17 cellular contexts compared by ENCODE assay signal in the genomic region with DNA sequence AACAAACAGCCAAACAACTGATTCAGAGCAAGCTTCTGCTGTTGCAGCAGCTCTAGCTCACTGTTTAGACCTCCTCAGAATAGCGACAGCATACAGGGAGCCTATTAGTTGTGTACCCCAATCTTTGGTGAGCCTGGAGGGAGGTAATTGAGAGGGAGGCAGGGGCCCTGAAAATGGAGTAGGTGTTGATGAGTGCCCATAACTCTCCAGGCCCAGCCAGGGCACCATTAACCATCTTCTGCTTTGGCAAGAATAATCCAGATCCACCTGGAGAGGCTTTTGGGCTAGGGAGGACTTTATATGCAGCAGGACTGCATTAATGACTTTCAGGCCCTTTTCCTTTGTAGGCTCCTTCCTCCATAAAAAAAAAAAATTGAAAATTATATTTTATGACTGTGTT. TPM values are rescaled to one million over a fixed set of nuclear protein-coding genes. Genes with fewer than 3 reads are reported as not detected.
A peak's percentile ranks its signal among the peaks of the same experiment; 100 is the strongest.
DNase-seq lines count a peak whose midpoint lies in the region; ATAC-seq, FAIRE-seq and TF ChIP-seq lines count a peak whose summit lies in the region.
"Had no signal": no experiment of that assay in that cellular context is flagged by ENCODE, and none has a peak within 500 bp of the region (broad histone marks: within the 10 kb centered on the region; RNA-seq: fewer than 3 reads in every experiment).

No MANE protein-coding gene starts in this region.

- 88% methylated on average over 1 of the region's 1 CpG; no CpG with 5 or more reads in 1 of the 2 experiments for WGBS in H1 (ENCODE audit: extremely low coverage in 1 of 2, insufficient coverage in 1 of 2, insufficient read length in 1 of 2, insufficient replicate concordance in 2 of 2, low coverage in 1 of 2, low lambda C conversion rate in 2 of 2, missing lambda C conversion rate in 1 of 2), 2 experiments

- no peaks in the 10 kb centered on the region for H3K9me3 Mint-ChIP-seq in endothelial cell (ENCODE audit: unreplicated experiment)

- CTCF ChIA-PET in H1 (lab: Charles Lee; ENCODE audit: partially characterized antibody) = interaction anchor here (0.6 to 1.8 kb wide), 4 partner anchors 10 to 1141 kb away, joined by 3 to 8 read pairs (median 4); partner anchors contain the start of gene PLCL2

- H3K79me1 ChIP-seq in H1 (ENCODE audit: low read depth, low read length) = no peaks in the 10 kb centered on the region

- H3K4me2 ChIP-seq in H1 (ENCODE audit: insufficient read depth in 1 of 2, low read depth in 2 of 2, low read length in 2 of 2) = no peak overlapping the region

- peak overlapping the region; percentile 15 for H4K91ac ChIP-seq in H1 (replicated peaks; ENCODE audit: insufficient read length, low read length)

- TF ChIP-seq CTCF in right atrium auricular region (IDR thresholded peaks at IDR 0.05) (no peak), H1 (IDR thresholded peaks at IDR 0.05; ENCODE audit: control extremely low read depth in 1 of 3, insufficient read depth in 1 of 3, low read depth in 1 of 3, low read length in 3 of 3) (no peak), endothelial cell (IDR thresholded peaks at IDR 0.05; ENCODE audit: unreplicated experiment) (no peak)

- H4K8ac ChIP-seq in H1 (ENCODE audit: extremely low read depth, insufficient read depth, low read length) = no peak overlapping the region

- no peaks in the 10 kb centered on the region for H3K36me3 ChIP-seq in right atrium auricular region
- no peaks in the 10 kb centered on the region for H3K36me3 ChIP-seq in H1 (ENCODE audit: control insufficient read depth in 2 of 4, insufficient read depth in 4 of 4, low read length in 3 of 4)
- H3K36me3 ChIP-seq: transverse colon had no signal

- H3K36me3 Mint-ChIP-seq in endothelial cell (ENCODE audit: low read depth, unreplicated experiment) = no peaks in the 10 kb centered on the region

- peaks cover 0 to 38% of the 10 kb centered on the region in 2 experiments; a peak in 3 of 4 replicates for H3K79me2 ChIP-seq in H1 (ENCODE audit: control insufficient read depth in 1 of 2, insufficient read depth in 2 of 2, low read length in 2 of 2)

- POLR2A ChIA-PET in H1 (lab: Charles Lee; ENCODE audit: partially characterized antibody) = interaction anchor here (0.7 kb wide), 1 partner anchor 96 kb away, joined by 3 read pairs; no protein-coding TSS in a partner anchor

- no peak for ATAC-seq in left ventricle myocardium superior

- TF ChIP-seq POLR2A in H1 (IDR thresholded peaks at IDR 0.05; ENCODE audit: control extremely low read depth in 1 of 2, low read depth in 2 of 2, low read length in 2 of 2) = no peak

- H3K18ac ChIP-seq in H1 (ENCODE audit: extremely low read depth, low read length) = no peak overlapping the region

- no peak overlapping the region for H3K4me3 ChIP-seq in right atrium auricular region
- H3K4me3 ChIP-seq in H1 (ENCODE audit: extremely low read depth in 1 of 4, insufficient read depth in 2 of 4, low read depth in 3 of 4, low read length in 4 of 4) = no peak overlapping the region
- H3K4me3 ChIP-seq: transverse colon had no signal

- H3K27me3 ChIP-seq in right atrium auricular region (no peaks in the 10 kb centered on the region), H1 (replicated peaks in 1 of 4; ENCODE audit: control insufficient read depth in 3 of 4, extremely low read depth in 1 of 4, insufficient read depth in 3 of 4, low read length in 3 of 4) (no peaks in the 10 kb centered on the region)
- H3K27me3 ChIP-seq: transverse colon had no signal

- H3K4ac ChIP-seq in H1 (replicated peaks; ENCODE audit: insufficient read length, low read depth, low read length) = no peak overlapping the region

- peaks cover 3% of the 10 kb centered on the region for H3K27me3 Mint-ChIP-seq in endothelial cell (ENCODE audit: unreplicated experiment)

- H4K20me1 ChIP-seq in H1 (replicated peaks in 1 of 2; ENCODE audit: control insufficient read depth in 1 of 2, insufficient read depth in 2 of 2, low read length in 2 of 2) = no peaks in the 10 kb centered on the region

- no peak overlapping the region for H2BK20ac ChIP-seq in H1 (ENCODE audit: low read length)

- H2AK5ac ChIP-seq in H1 (ENCODE audit: low read depth, low read length) = no peak overlapping the region

- FAIRE-seq in H1 (lab: Jason Lieb, UNC) = no peak
- FAIRE-seq: bronchial epithelial cell had no signal

- no peak overlapping the region for H3K14ac ChIP-seq in H1 (ENCODE audit: insufficient read length)

- no peak overlapping the region for H3K9ac ChIP-seq in H1 (replicated peaks in 1 of 4; ENCODE audit: extremely low read depth in 1 of 4, low read depth in 3 of 4, low read length in 3 of 4)

- no peak overlapping the region for H3K27ac Mint-ChIP-seq in endothelial cell (ENCODE audit: unreplicated experiment)

- no peak overlapping the region for H2BK15ac ChIP-seq in H1 (ENCODE audit: low read length)

- DNase-seq in NCI-H1105 treated with DMSO at 0.1 percent for 48 hours (lab: John Stamatoyannopoulos, UW) = peak; percentile 5
- no peak for DNase-seq in NCI-H1105 (lab: John Stamatoyannopoulos, UW)
- no peak for DNase-seq in right atrium auricular region (ENCODE audit: low spot score)
- no peak for DNase-seq in left ventricle myocardium superior
- DNase-seq in H1 (ENCODE audit: low read depth in 1 of 2, low spot score in 2 of 2) = no peak
- DNase-seq in AG08395 (ENCODE audit: low spot score) = no peak
- DNase-seq in endothelial cell (ENCODE audit: low spot score) = no peak
- no peak for DNase-seq in mesenteric fat pad (ENCODE audit: low spot score)
- DNase-seq: 8988T, hippocampal formation, NCI-H2107, NCI-H774, SW 1271, transverse colon had no signal

- H3K23ac ChIP-seq in H1 (ENCODE audit: insufficient read length) = no peak overlapping the region

- H2BK5ac ChIP-seq in H1 (ENCODE audit: low read depth, low read length) = no peak overlapping the region

- H4K5ac ChIP-seq in H1 (ENCODE audit: insufficient read length, low read depth, low read length) = no peak overlapping the region

- H3K23me2 ChIP-seq in H1 (ENCODE audit: low read depth, low read length) = no peaks in the 10 kb centered on the region

- H3K4me1 ChIP-seq in right atrium auricular region (peaks cover 0 to 84% of the 10 kb centered on the region in 2 donors), H1 (replicated peaks in 1 of 4; ENCODE audit: control insufficient read depth in 3 of 4, insufficient read depth in 4 of 4, low read length in 3 of 4) (peaks cover 3 to 20% (median 5%) of the 10 kb centered on the region in 4 experiments; a peak in 4 of 7 replicates)

- TF ChIP-seq EP300 in H1 (IDR thresholded peaks at IDR 0.05; ENCODE audit: borderline replicate concordance in 1 of 2, low read depth in 2 of 2, low read length in 2 of 2) = no peak

- H3K9me3 ChIP-seq in right atrium auricular region = no peaks in the 10 kb centered on the region
- H3K9me3 ChIP-seq in H1 (ENCODE audit: insufficient read depth in 2 of 2, low read depth in 1 of 2, low read length in 1 of 2) = no peaks in the 10 kb centered on the region
- H3K9me3 ChIP-seq: transverse colon had no signal

- intact Hi-C loops in left ventricle myocardium superior (cut with micrococcal nuclease) = no loop called here

- H3K56ac ChIP-seq in H1 (replicated peaks; ENCODE audit: insufficient read length, low read depth, low read length) = no peak overlapping the region

- no peak for TF ChIP-seq RAD21 in H1 (IDR thresholded peaks at IDR 0.05 in 1 of 2, conservative IDR thresholded peaks at IDR 0.05 in 1 of 2; ENCODE audit: low read depth in 2 of 2, low read length in 2 of 2)

- peaks cover 21% of the 10 kb centered on the region for H3K4me1 Mint-ChIP-seq in endothelial cell (ENCODE audit: unreplicated experiment)

- H3K4me3 Mint-ChIP-seq in endothelial cell (ENCODE audit: unreplicated experiment) = no peak overlapping the region

- H2AFZ ChIP-seq in H1 (ENCODE audit: low read length) = no peak overlapping the region

- H2BK12ac ChIP-seq in H1 (ENCODE audit: low read depth, low read length) = no peak overlapping the region

- no peak overlapping the region for H2BK120ac ChIP-seq in H1 (replicated peaks; ENCODE audit: low read depth, low read length)

- H3K27ac ChIP-seq in right atrium auricular region (peak overlapping the region; percentile 18 to 60), H1 (ENCODE audit: low read depth, low read length) (no peak overlapping the region)
- H3K27ac ChIP-seq: C4-2B, VCaP had no signal

TF ChIP-seq in H1, 55 proteins besides CTCF, POLR2A, EP300 and RAD21 (continues in another document):
- no peak for TF ChIP-seq POLR2AphosphoS5 (IDR thresholded peaks at IDR 0.05; ENCODE audit: low read depth, low read length)
- no peak for TF ChIP-seq NANOG (IDR thresholded peaks at IDR 0.05; ENCODE audit: insufficient read depth, low read depth, low read length, poor library complexity, severe bottlenecking)
- no peak for TF ChIP-seq SP4 (IDR thresholded peaks at IDR 0.05; ENCODE audit: low read length)
- TF ChIP-seq RNF2 (IDR thresholded peaks at IDR 0.05; ENCODE audit: borderline replicate concordance, low read depth, low read length, missing control alignments, poor library complexity, severe bottlenecking) = no peak

RNA-seq across cellular contexts. Expression of gene PLCL2, which starts 20.9 kb away (rescaled TPM):
- total RNA-seq in right atrium auricular region (10 to 100 TPM; 32.4 to 35.2 TPM), left ventricle myocardium superior (76.9 TPM), endothelial cell (ENCODE audit: unreplicated experiment) (18.8 TPM), mesenteric fat pad (12.2 TPM)
- total RNA-seq in H1 (2021; fragmentation: NEBNext Ultra II Directional; extraction: Animal tissue kit (Norgen Biotek cat#: 25700)) = 6.8 and 7.3 TPM in 2 replicates
- polyA plus RNA-seq in H1 (2011; rRNA removed) = 3.1 and 3.5 TPM in 2 replicates
- polyA plus RNA-seq in H1 (2011; cell fraction: cytosol; rRNA removed) = 6.2 TPM
- polyA plus RNA-seq in H1 (2011; cell fraction: nucleus; rRNA removed) = 4.4 TPM
- 7.1 to 13.4 TPM (median 9.4 TPM) in 4 replicates for polyA plus RNA-seq in H1 (2012, experiment 1 of 2)
- 0.71 TPM for polyA plus RNA-seq in H1 (2012, experiment 2 of 2)
- polyA plus RNA-seq in H1 (2013, experiment 1 of 2) = 2.3 TPM
- polyA plus RNA-seq in H1 (2013, experiment 2 of 2) = 2.0 TPM
- 23.7 and 25.5 TPM in 2 replicates for polyA minus RNA-seq in H1 (2011; rRNA and poly(A)+ RNA removed)
- 10.6 TPM for polyA minus RNA-seq in H1 (2011; cell fraction: cytosol; rRNA and poly(A)+ RNA removed)
- polyA minus RNA-seq in H1 (2011; cell fraction: nucleus; rRNA and poly(A)+ RNA removed) = 44.7 TPM
